12 cellular contexts compared by ENCODE assay signal in genomic region chr2:122218596-122218995, GRCh38.
DNase-seq lines count a peak whose midpoint lies in the region; ATAC-seq and TF ChIP-seq lines count a peak whose summit lies in the region.
"Had no signal": no experiment of that assay in that cellular context is flagged by ENCODE, and none has a peak within 500 bp of the region (broad histone marks: within the 10 kb centered on the region; RNA-seq: fewer than 3 reads in every experiment).

No MANE protein-coding gene starts in this region.

- H3K36me3 Mint-ChIP-seq in neural crest cell (ENCODE audit: low read depth) (no peaks in the 10 kb centered on the region), type B pancreatic cell (no peaks in the 10 kb centered on the region)
- H3K36me3 Mint-ChIP-seq: CD4-positive, alpha-beta memory T cell had no signal

- DNase-seq in Caki2 (ENCODE audit: low read depth) (peak; percentile 65), epithelial cell of proximal tubule (ENCODE audit: low read depth) (peak; percentile 42), neural crest cell (ENCODE audit: low read depth, low spot score) (no peak), type B pancreatic cell (ENCODE audit: extremely low spot score, unreplicated experiment) (no peak), SK-N-DZ (ENCODE audit: low spot score) (no peak), NOMO-1 treated with DMSO at 0.1 percent for 48 hours (lab: John Stamatoyannopoulos, UW; ENCODE audit: unreplicated experiment) (no peak)
- DNase-seq: BE2C; CD4-positive, alpha-beta memory T cell; DMS53; H7 had no signal

- peak overlapping the region; percentile 14 for H3K27ac Mint-ChIP-seq in neural crest cell (ENCODE audit: unreplicated experiment)
- no peak overlapping the region for H3K27ac Mint-ChIP-seq in type B pancreatic cell
- H3K27ac Mint-ChIP-seq: CD4-positive, alpha-beta memory T cell; GM23338 had no signal

- no peaks in the 10 kb centered on the region for H3K9me3 Mint-ChIP-seq in neural crest cell
- H3K9me3 Mint-ChIP-seq in type B pancreatic cell = no peaks in the 10 kb centered on the region
- H3K9me3 Mint-ChIP-seq: GM23338 had no signal

- H3K4me1 Mint-ChIP-seq in neural crest cell = no peaks in the 10 kb centered on the region
- peaks cover 13% of the 10 kb centered on the region for H3K4me1 Mint-ChIP-seq in type B pancreatic cell (ENCODE audit: unreplicated experiment)
- H3K4me1 Mint-ChIP-seq: CD4-positive, alpha-beta memory T cell; GM23338 had no signal

- TF ChIP-seq CTCF in epithelial cell of proximal tubule (conservative IDR thresholded peaks at IDR 0.05; ENCODE audit: low read depth, low read length) (no peak), neural crest cell (conservative IDR thresholded peaks at IDR 0.05) (no peak), type B pancreatic cell (conservative IDR thresholded peaks at IDR 0.05) (no peak)

- no peaks in the 10 kb centered on the region for H3K27me3 Mint-ChIP-seq in neural crest cell (ENCODE audit: low read depth)
- peaks cover 19% of the 10 kb centered on the region for H3K27me3 Mint-ChIP-seq in type B pancreatic cell

- H3K4me3 Mint-ChIP-seq in neural crest cell (no peak overlapping the region), type B pancreatic cell (peak overlapping the region; percentile 0)
- H3K4me3 Mint-ChIP-seq: CD4-positive, alpha-beta memory T cell; GM23338 had no signal

- H3K4me3 ChIP-seq in epithelial cell of proximal tubule (ENCODE audit: low read depth, low read length) = no peak overlapping the region
- H3K4me3 ChIP-seq: GM23338 had no signal

- in situ Hi-C loops in Caki2 (cut with HindIII; ENCODE audit: low pct_unique_long_range_greater_than_20kb, low sequenced_read_pairs) = no loop called here

- no peak for ATAC-seq in GM18520 (IDR thresholded peaks at IDR 0.05; ENCODE audit: unreplicated experiment)
- ATAC-seq: GM23338 had no signal

Comparison
In these comparisons a context has a peak if more than half of its experiments do, and no peak if none do; other contexts are left out.
1. DNase-seq: peak in Caki2 (single experiment) and epithelial cell of proximal tubule (single experiment); none in neural crest cell (single experiment), type B pancreatic cell (single experiment), SK-N-DZ (single experiment) and NOMO-1 treated with DMSO at 0.1 percent for 48 hours (single experiment).